In the genomic region with DNA sequence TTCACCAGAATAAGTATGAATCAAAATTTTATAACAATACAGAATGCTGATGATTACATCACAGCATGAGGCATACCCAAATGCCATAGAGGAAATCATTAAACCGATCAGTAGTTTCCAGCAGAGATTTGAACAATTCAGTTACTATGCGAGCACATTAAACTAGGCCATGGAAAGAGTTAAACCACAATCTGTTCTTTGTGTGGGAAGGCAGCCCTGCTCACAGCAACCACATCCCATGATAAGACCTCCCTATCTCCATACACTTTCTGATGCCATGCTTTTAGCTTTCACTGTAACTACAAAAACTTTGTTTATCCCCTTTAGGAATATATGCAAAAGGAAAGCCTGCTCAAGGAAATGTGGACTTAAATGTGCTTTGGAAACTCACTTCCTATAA, we compare ENCODE assay signal across 9 cellular contexts. TPM values are rescaled to one million over a fixed set of nuclear protein-coding genes. Genes with fewer than 3 reads are reported as not detected.
DNase-seq lines count a peak whose midpoint lies in the region; ATAC-seq and TF ChIP-seq lines count a peak whose summit lies in the region.
"Had no signal": no experiment of that assay in that cellular context is flagged by ENCODE, and none has a peak within 500 bp of the region (broad histone marks: within the 10 kb centered on the region; RNA-seq: fewer than 3 reads in every experiment).

No MANE protein-coding gene starts in this region.

- CTCF ChIA-PET in CD8-positive, alpha-beta T cell (lab: Charles Lee) = no interaction called here
- CTCF ChIA-PET in Caco-2 (lab: Charles Lee) = no interaction called here

- H3K36me3 Mint-ChIP-seq in endothelial cell (ENCODE audit: low read depth, unreplicated experiment) (peaks cover 45% of the 10 kb centered on the region), nephron (ENCODE audit: low read depth) (peaks cover 41% of the 10 kb centered on the region), Caco-2 (ENCODE audit: insufficient read depth, unreplicated experiment) (no peaks in the 10 kb centered on the region)
- H3K36me3 Mint-ChIP-seq in CD8-positive, alpha-beta T cell = no peaks in the 10 kb centered on the region

- H3K9me3 ChIP-seq in CD8-positive, alpha-beta T cell (ENCODE audit: low read length) = no peaks in the 10 kb centered on the region
- no peaks in the 10 kb centered on the region for H3K9me3 ChIP-seq in Caco-2

- no TSS peak for BruUV-seq in Caco-2 (replicated peaks; lab: Mats Ljungman, UMichigan)

- H3K27me3 ChIP-seq in CD8-positive, alpha-beta T cell (ENCODE audit: insufficient read depth, low read length) = peaks cover 9% of the 10 kb centered on the region
- peaks cover 1% of the 10 kb centered on the region; the same call in 1 of the 2 replicates for H3K27me3 ChIP-seq in Caco-2 (replicated peaks; ENCODE audit: control insufficient read depth, insufficient read depth, low read length)

- H3K4me3 Mint-ChIP-seq in endothelial cell (ENCODE audit: unreplicated experiment) = peak overlapping the region; percentile 89
- H3K4me3 Mint-ChIP-seq in nephron = peak overlapping the region; percentile 68 to 96 (median 79)
- H3K4me3 Mint-ChIP-seq in CD8-positive, alpha-beta T cell = no peak overlapping the region
- no peak overlapping the region for H3K4me3 Mint-ChIP-seq in Caco-2 (ENCODE audit: unreplicated experiment)

- POLR2A ChIA-PET in CD8-positive, alpha-beta T cell (lab: Charles Lee) = no interaction called here
- POLR2A ChIA-PET in Caco-2 (lab: Charles Lee) = no interaction called here

- no peak overlapping the region for H3K27ac ChIP-seq in CD8-positive, alpha-beta T cell (ENCODE audit: low read depth, low read length)

- H3K4me1 Mint-ChIP-seq in endothelial cell (ENCODE audit: unreplicated experiment) (peaks cover 45% of the 10 kb centered on the region), nephron (peaks cover 44% of the 10 kb centered on the region), Caco-2 (ENCODE audit: low read depth, unreplicated experiment) (no peaks in the 10 kb centered on the region)
- peaks cover 11% of the 10 kb centered on the region for H3K4me1 Mint-ChIP-seq in CD8-positive, alpha-beta T cell (ENCODE audit: low read depth)

- no peak overlapping the region for H3K4me3 ChIP-seq in CD8-positive, alpha-beta T cell (ENCODE audit: low read depth, low read length)
- H3K4me3 ChIP-seq in Caco-2 (ENCODE audit: low read depth, low read length) = no peak overlapping the region

- peak overlapping the region; percentile 2 for H3K27ac Mint-ChIP-seq in endothelial cell (ENCODE audit: unreplicated experiment)
- H3K27ac Mint-ChIP-seq in nephron = peak overlapping the region; percentile 71 to 100 (median 77)
- H3K27ac Mint-ChIP-seq in CD8-positive, alpha-beta T cell = no peak overlapping the region
- H3K27ac Mint-ChIP-seq in Caco-2 (ENCODE audit: unreplicated experiment) = no peak overlapping the region
- H3K27ac Mint-ChIP-seq: activated naive CD4-positive, alpha-beta T cell treated with anti-CD3 and anti-CD28 coated beads, Interleukin-2, amount 50 U/mL, for 72 hours had no signal

- no peaks in the 10 kb centered on the region for H3K9me3 Mint-ChIP-seq in endothelial cell (ENCODE audit: unreplicated experiment)
- peaks cover 2% of the 10 kb centered on the region for H3K9me3 Mint-ChIP-seq in nephron
- no peaks in the 10 kb centered on the region for H3K9me3 Mint-ChIP-seq in CD8-positive, alpha-beta T cell
- no peaks in the 10 kb centered on the region for H3K9me3 Mint-ChIP-seq in Caco-2 (ENCODE audit: unreplicated experiment)
- H3K9me3 Mint-ChIP-seq: activated naive CD4-positive, alpha-beta T cell treated with anti-CD3 and anti-CD28 coated beads, Interleukin-2, amount 50 U/mL, for 72 hours had no signal

- H3K27me3 Mint-ChIP-seq in endothelial cell (ENCODE audit: unreplicated experiment) (peaks cover 15% of the 10 kb centered on the region), nephron (ENCODE audit: low read depth) (peaks cover 3% of the 10 kb centered on the region), Caco-2 (ENCODE audit: insufficient read depth, unreplicated experiment) (peaks cover 14% of the 10 kb centered on the region)
- H3K27me3 Mint-ChIP-seq in CD8-positive, alpha-beta T cell (ENCODE audit: low read depth) = peaks cover 47% of the 10 kb centered on the region

- no peak for ATAC-seq in HG02623 (IDR thresholded peaks at IDR 0.05; ENCODE audit: unreplicated experiment)
- no peak for ATAC-seq in CD8-positive, alpha-beta T cell

- intact Hi-C loops in CD8-positive, alpha-beta T cell (cut with DNase I, micrococcal nuclease) = no loop called here
- intact Hi-C loops in Caco-2 (cut with micrococcal nuclease; ENCODE audit: unreplicated experiment) = no loop called here

- no peaks in the 10 kb centered on the region for H3K36me3 ChIP-seq in CD8-positive, alpha-beta T cell (ENCODE audit: insufficient read depth, low read length)
- no peaks in the 10 kb centered on the region for H3K36me3 ChIP-seq in Caco-2 (ENCODE audit: control insufficient read depth, insufficient read depth, low read length)

- DNase-seq in DMS 273 (lab: John Stamatoyannopoulos, UW; ENCODE audit: unreplicated experiment) (peak; percentile 79), endothelial cell (ENCODE audit: low spot score) (no peak), Caco-2 (no peak), NCI-H128 (lab: John Stamatoyannopoulos, UW; ENCODE audit: unreplicated experiment) (no peak)
- DNase-seq in CD8-positive, alpha-beta T cell = no peak

- H3K4me1 ChIP-seq in CD8-positive, alpha-beta T cell (ENCODE audit: insufficient read depth, low read length) = peaks cover 7% of the 10 kb centered on the region
- no peaks in the 10 kb centered on the region for H3K4me1 ChIP-seq in Caco-2

- no peak for TF ChIP-seq CTCF in endothelial cell (IDR thresholded peaks at IDR 0.05; ENCODE audit: unreplicated experiment)
- no peak for TF ChIP-seq CTCF in nephron (IDR thresholded peaks at IDR 0.05; ENCODE audit: unreplicated experiment in 3 of 3)
- TF ChIP-seq CTCF in CD8-positive, alpha-beta T cell (IDR thresholded peaks at IDR 0.05) = no peak
- TF ChIP-seq CTCF in Caco-2 (IDR thresholded peaks at IDR 0.05; ENCODE audit: insufficient read depth in 1 of 2, low read depth in 1 of 2, low read length in 1 of 2, severe bottlenecking in 1 of 2, unreplicated experiment in 1 of 2) = no peak

TF ChIP-seq in PFSK-1, 5 proteins besides CTCF, POLR2A, EP300 and RAD21:
- TF ChIP-seq POLR2AphosphoS5 (IDR thresholded peaks at IDR 0.05; ENCODE audit: low read depth, low read length) (no peak), FOXP2 (optimal IDR thresholded peaks at IDR 0.05; ENCODE audit: borderline replicate concordance, extremely low read depth, extremely low read length, insufficient read depth) (no peak), SIN3A (IDR thresholded peaks at IDR 0.05; ENCODE audit: borderline replicate concordance, insufficient read depth, low read length) (0 out of 2 replicates have a peak, but pooled peaks have one; percentile 57), TAF1 (IDR thresholded peaks at IDR 0.05; ENCODE audit: borderline replicate concordance, insufficient read depth, low read length) (no peak)
- TF ChIP-seq, protein P1, sequence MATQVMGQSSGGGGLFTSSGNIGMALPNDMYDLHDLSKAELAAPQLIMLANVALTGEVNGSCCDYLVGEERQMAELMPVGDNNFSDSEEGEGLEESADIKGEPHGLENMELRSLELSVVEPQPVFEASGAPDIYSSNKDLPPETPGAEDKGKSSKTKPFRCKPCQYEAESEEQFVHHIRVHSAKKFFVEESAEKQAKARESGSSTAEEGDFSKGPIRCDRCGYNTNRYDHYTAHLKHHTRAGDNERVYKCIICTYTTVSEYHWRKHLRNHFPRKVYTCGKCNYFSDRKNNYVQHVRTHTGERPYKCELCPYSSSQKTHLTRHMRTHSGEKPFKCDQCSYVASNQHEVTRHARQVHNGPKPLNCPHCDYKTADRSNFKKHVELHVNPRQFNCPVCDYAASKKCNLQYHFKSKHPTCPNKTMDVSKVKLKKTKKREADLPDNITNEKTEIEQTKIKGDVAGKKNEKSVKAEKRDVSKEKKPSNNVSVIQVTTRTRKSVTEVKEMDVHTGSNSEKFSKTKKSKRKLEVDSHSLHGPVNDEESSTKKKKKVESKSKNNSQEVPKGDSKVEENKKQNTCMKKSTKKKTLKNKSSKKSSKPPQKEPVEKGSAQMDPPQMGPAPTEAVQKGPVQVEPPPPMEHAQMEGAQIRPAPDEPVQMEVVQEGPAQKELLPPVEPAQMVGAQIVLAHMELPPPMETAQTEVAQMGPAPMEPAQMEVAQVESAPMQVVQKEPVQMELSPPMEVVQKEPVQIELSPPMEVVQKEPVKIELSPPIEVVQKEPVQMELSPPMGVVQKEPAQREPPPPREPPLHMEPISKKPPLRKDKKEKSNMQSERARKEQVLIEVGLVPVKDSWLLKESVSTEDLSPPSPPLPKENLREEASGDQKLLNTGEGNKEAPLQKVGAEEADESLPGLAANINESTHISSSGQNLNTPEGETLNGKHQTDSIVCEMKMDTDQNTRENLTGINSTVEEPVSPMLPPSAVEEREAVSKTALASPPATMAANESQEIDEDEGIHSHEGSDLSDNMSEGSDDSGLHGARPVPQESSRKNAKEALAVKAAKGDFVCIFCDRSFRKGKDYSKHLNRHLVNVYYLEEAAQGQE (IDR thresholded peaks at IDR 0.05; ENCODE audit: insufficient read depth in 1 of 2, low read depth in 2 of 2, low read length in 2 of 2) = no peak

RNA-seq across cellular contexts. Expression of a gene that starts 4.5 kb away (rescaled TPM):
- polyA plus RNA-seq in PFSK-1 (2012; ENCODE audit: insufficient read length, low read depth) = 16.6 TPM
- total RNA-seq in endothelial cell (ENCODE audit: unreplicated experiment) (120 TPM), Caco-2 (2022) (0.44 and 0.61 TPM in 2 replicates)
- not detected for total RNA-seq in CD8-positive, alpha-beta T cell
- total RNA-seq: activated naive CD4-positive, alpha-beta T cell treated with anti-CD3 and anti-CD28 coated beads, Interleukin-2, amount 50 U/mL, for 72 hours had no signal

Comparison
In these comparisons a context has a peak if more than half of its experiments do, and no peak if none do; other contexts are left out.
1. H3K27ac Mint-ChIP-seq: peak in endothelial cell (single experiment) and nephron (3 of 3); none in CD8-positive, alpha-beta T cell (single experiment) and Caco-2 (single experiment).
2. H3K4me3 Mint-ChIP-seq: peak in endothelial cell (single experiment) and nephron (3 of 3); none in CD8-positive, alpha-beta T cell (single experiment) and Caco-2 (single experiment).
3. RNA of a gene that starts 4.5 kb away (total RNA-seq): 120 TPM in endothelial cell (single experiment); 0.44 to 0.61 TPM in Caco-2 and not detected in CD8-positive, alpha-beta T cell; every median in the first group is over 10 times any median in the second.